In genomic region chr10:128047991-128048826, GRCh38 we compare ENCODE assay signal across 8 cellular contexts.
DNase-seq lines count a peak whose midpoint lies in the region; ATAC-seq, FAIRE-seq and TF ChIP-seq lines count a peak whose summit lies in the region.

No MANE protein-coding gene starts in this region.

- peak overlapping the region; percentile 91 for H3K27ac Mint-ChIP-seq in activated naive CD8-positive, alpha-beta T cell treated with anti-CD3 and anti-CD28 coated beads, Interleukin-2, amount 50 U/mL, for 24 hours

- peaks cover 40% of the 10 kb centered on the region for H3K36me3 Mint-ChIP-seq in activated naive CD8-positive, alpha-beta T cell treated with anti-CD3 and anti-CD28 coated beads, Interleukin-2, amount 50 U/mL, for 24 hours (ENCODE audit: low read depth)

- no peaks in the 10 kb centered on the region for H3K9me3 ChIP-seq in BLaER1 treated with 17β-estradiol and CSF1 and Interleukin-3, amounts not matched to agents 10 nM and 100 nM (replicated peaks in 1 of 11)
- H3K9me3 ChIP-seq in kidney (ENCODE audit: control insufficient read depth in 1 of 2, low read length in 2 of 2) (no peaks in the 10 kb centered on the region), suprapubic skin (no peaks in the 10 kb centered on the region)

- peak overlapping the region; percentile 87 to 99 (median 93) for H3K27ac ChIP-seq in BLaER1 treated with 17β-estradiol and CSF1 and Interleukin-3, amounts not matched to agents 10 nM and 100 nM
- peak overlapping the region in 1 of 2 donors; percentile 52 for H3K27ac ChIP-seq in kidney (ENCODE audit: low read depth in 2 of 2, low read length in 2 of 2)
- H3K27ac ChIP-seq in suprapubic skin, result peak overlapping the region; percentile 85

- TF ChIP-seq EP300 in suprapubic skin (IDR thresholded peaks at IDR 0.05), result no peak

- no peak for FAIRE-seq in kidney (lab: Jason Lieb, UNC)

- TF ChIP-seq POLR2A in suprapubic skin (IDR thresholded peaks at IDR 0.05), result no peak

- intact Hi-C loops in kidney (cut with DNase I), result no loop called here

- H3K4me3 ChIP-seq in BLaER1 treated with 17β-estradiol and CSF1 and Interleukin-3, amounts not matched to agents 10 nM and 100 nM, result peak overlapping the region; percentile 77 to 91 (median 86)
- peak overlapping the region; percentile 41 to 56 for H3K4me3 ChIP-seq in kidney (ENCODE audit: low read length in 2 of 2)
- peak overlapping the region; percentile 45 for H3K4me3 ChIP-seq in suprapubic skin

- TF ChIP-seq CTCF in kidney (IDR thresholded peaks at IDR 0.05; ENCODE audit: borderline replicate concordance, extremely low read depth, insufficient read depth) (no peak), suprapubic skin (IDR thresholded peaks at IDR 0.05) (no peak)

- no peaks in the 10 kb centered on the region for H3K27me3 Mint-ChIP-seq in activated naive CD8-positive, alpha-beta T cell treated with anti-CD3 and anti-CD28 coated beads, Interleukin-2, amount 50 U/mL, for 24 hours

- peak overlapping the region; percentile 89 to 95 (median 93) for H3K9ac ChIP-seq in BLaER1 treated with 17β-estradiol and CSF1 and Interleukin-3, amounts not matched to agents 10 nM and 100 nM
- H3K9ac ChIP-seq in kidney (ENCODE audit: low read length in 2 of 2), result peak overlapping the region in 1 of 2 donors; percentile 56

- peaks cover 61 to 80% (median 70%) of the 10 kb centered on the region in 10 experiments for H3K4me1 ChIP-seq in BLaER1 treated with 17β-estradiol and CSF1 and Interleukin-3, amounts not matched to agents 10 nM and 100 nM
- peaks cover 5 to 7% of the 10 kb centered on the region in 2 donors for H3K4me1 ChIP-seq in kidney (ENCODE audit: control insufficient read depth in 1 of 2, insufficient read depth in 1 of 2, low read depth in 1 of 2, low read length in 2 of 2)
- peaks cover 47% of the 10 kb centered on the region for H3K4me1 ChIP-seq in suprapubic skin

- ATAC-seq in GM19438 (IDR thresholded peaks at IDR 0.05; ENCODE audit: low read depth, unreplicated experiment) (peak; percentile 39), GM21737 (IDR thresholded peaks at IDR 0.05; ENCODE audit: unreplicated experiment) (no peak)
- ATAC-seq in activated naive CD8-positive, alpha-beta T cell treated with anti-CD3 and anti-CD28 coated beads, Interleukin-2, amount 50 U/mL, for 24 hours, result peak; percentile 35

- peaks cover 53% of the 10 kb centered on the region for H3K4me1 Mint-ChIP-seq in activated naive CD8-positive, alpha-beta T cell treated with anti-CD3 and anti-CD28 coated beads, Interleukin-2, amount 50 U/mL, for 24 hours

- H3K36me3 ChIP-seq in BLaER1 treated with 17β-estradiol and CSF1 and Interleukin-3, amounts not matched to agents 10 nM and 100 nM, result peaks cover 39 to 55% (median 49%) of the 10 kb centered on the region in 11 experiments
- H3K36me3 ChIP-seq in kidney (ENCODE audit: control insufficient read depth in 1 of 2, insufficient read depth in 2 of 2, low read length in 2 of 2), result no peaks in the 10 kb centered on the region
- peaks cover 12% of the 10 kb centered on the region for H3K36me3 ChIP-seq in suprapubic skin

- H3K4me3 Mint-ChIP-seq in activated naive CD8-positive, alpha-beta T cell treated with anti-CD3 and anti-CD28 coated beads, Interleukin-2, amount 50 U/mL, for 24 hours, result peak overlapping the region; percentile 89

- 28% methylated on average over 21 of the region's 21 CpGs for WGBS in suprapubic skin

- DNase-seq in KG1 (lab: John Stamatoyannopoulos, UW) (peak; percentile 22), kidney (peak; percentile 63), suprapubic skin (ENCODE audit: low spot score in 2 of 2) (peak in 1 of 2 donors; percentile 28), LoVo (ENCODE audit: low spot score) (no peak)
- DNase-seq in activated naive CD8-positive, alpha-beta T cell treated with anti-CD3 and anti-CD28 coated beads, Interleukin-2, amount 50 U/mL, for 24 hours, result peak; percentile 28

- no peaks in the 10 kb centered on the region for H3K9me3 Mint-ChIP-seq in activated naive CD8-positive, alpha-beta T cell treated with anti-CD3 and anti-CD28 coated beads, Interleukin-2, amount 50 U/mL, for 24 hours

- no peaks in the 10 kb centered on the region for H3K27me3 ChIP-seq in BLaER1 treated with 17β-estradiol and CSF1 and Interleukin-3, amounts not matched to agents 10 nM and 100 nM
- no peaks in the 10 kb centered on the region for H3K27me3 ChIP-seq in suprapubic skin

- H3K4me2 ChIP-seq in BLaER1 treated with 17β-estradiol and CSF1 and Interleukin-3, amounts not matched to agents 10 nM and 100 nM, result peak overlapping the region; percentile 89 to 100 (median 98)

- peaks cover 7 to 49% (median 35%) of the 10 kb centered on the region in 11 experiments; a peak in 20 of 22 replicates for H4K20me1 ChIP-seq in BLaER1 treated with 17β-estradiol and CSF1 and Interleukin-3, amounts not matched to agents 10 nM and 100 nM
